In the genomic region with DNA sequence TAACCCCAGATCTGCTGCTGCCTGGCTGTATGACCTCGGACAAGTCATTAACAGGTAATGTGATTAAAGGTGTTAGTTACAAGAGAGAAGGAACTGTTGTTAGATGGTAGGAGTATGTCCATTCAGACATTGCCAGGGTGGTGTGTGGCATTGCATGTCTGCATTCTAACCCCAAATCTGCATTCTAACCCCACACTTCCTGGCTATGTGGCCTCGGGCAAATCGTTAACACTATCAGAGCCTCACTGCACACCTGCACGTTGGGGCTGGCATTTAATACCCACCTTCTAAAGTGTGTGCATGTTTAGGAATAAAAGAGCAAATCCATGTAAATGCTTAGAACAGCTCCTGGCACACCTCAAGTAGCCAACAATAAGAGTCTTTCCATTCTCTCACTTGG, we compare ENCODE assay signal across 18 cellular contexts. TPM values are rescaled to one million over a fixed set of nuclear protein-coding genes. Genes with fewer than 3 reads are reported as not detected.
DNase-seq lines count a peak whose midpoint lies in the region; ATAC-seq and TF ChIP-seq lines count a peak whose summit lies in the region.
"Had no signal": no experiment of that assay in that cellular context is flagged by ENCODE, and none has a peak within 500 bp of the region (broad histone marks: within the 10 kb centered on the region; RNA-seq: fewer than 3 reads in every experiment).

No MANE protein-coding gene starts in this region.

- TF ChIP-seq CTCF in Loucy (conservative IDR thresholded peaks at IDR 0.05; ENCODE audit: low read length) = no peak

- H3K79me2 ChIP-seq in Loucy (ENCODE audit: insufficient read depth, low read length) = peaks cover 100% of the 10 kb centered on the region

- H3K4me3 Mint-ChIP-seq in activated CD4-positive, alpha-beta T cell treated with anti-CD3 and anti-CD28 coated beads, Interleukin-2, amount 10 ng/mL, durations not matched to agents 24 days and 14 days = peak overlapping the region; percentile 3
- H3K4me3 Mint-ChIP-seq in CD4-positive, CD25-positive, alpha-beta regulatory T cell = peak overlapping the region in 3 of 4 donors; percentile 1 to 57 (median 34)
- peak overlapping the region; percentile 41 for H3K4me3 Mint-ChIP-seq in natural killer cell treated with Interleukin-12 subunit alpha and Interleukin-12 subunit beta and Interleukin-15 and Interleukin-18, amount 100 ng/mL, for 72 hours

- peaks cover 66% of the 10 kb centered on the region for H3K4me1 Mint-ChIP-seq in activated CD4-positive, alpha-beta T cell treated with anti-CD3 and anti-CD28 coated beads, Interleukin-2, amount 10 ng/mL, durations not matched to agents 24 days and 14 days
- H3K4me1 Mint-ChIP-seq in CD4-positive, CD25-positive, alpha-beta regulatory T cell = peaks cover 37 to 100% (median 87%) of the 10 kb centered on the region in 4 donors
- H3K4me1 Mint-ChIP-seq in natural killer cell treated with Interleukin-12 subunit alpha and Interleukin-12 subunit beta and Interleukin-15 and Interleukin-18, amount 100 ng/mL, for 72 hours (ENCODE audit: low read depth in 2 of 2) = peaks cover 87 to 88% of the 10 kb centered on the region in 2 donors

- H3K27me3 ChIP-seq in CD4-positive, CD25-positive, alpha-beta regulatory T cell (ENCODE audit: control insufficient read depth, insufficient read depth, low read length) = no peaks in the 10 kb centered on the region
- H3K27me3 ChIP-seq in Loucy (ENCODE audit: insufficient read depth, low read length, poor library complexity, severe bottlenecking) = no peaks in the 10 kb centered on the region

- ATAC-seq in CD4-positive, CD25-positive, alpha-beta regulatory T cell (ENCODE audit: low read depth in 2 of 2) = no peak
- ATAC-seq in natural killer cell treated with Interleukin-12 subunit alpha and Interleukin-12 subunit beta and Interleukin-15 and Interleukin-18, amount 100 ng/mL, for 72 hours = no peak
- no peak for ATAC-seq in HG02885 (IDR thresholded peaks at IDR 0.05; ENCODE audit: poor library complexity, unreplicated experiment)

- DNase-seq in activated CD4-positive, alpha-beta T cell treated with anti-CD3 and anti-CD28 coated beads, Interleukin-2, amount 10 ng/mL, durations not matched to agents 24 days and 14 days = no peak
- DNase-seq in activated CD4-positive, alpha-beta T cell treated with anti-CD3 and anti-CD28 coated beads, Interleukin-2, amount 50 U/mL, for 1 hour = no peak
- DNase-seq in CD4-positive, CD25-positive, alpha-beta regulatory T cell = peak in 1 of 3 donors; percentile 38
- DNase-seq in natural killer cell treated with Interleukin-12 subunit alpha and Interleukin-12 subunit beta and Interleukin-15 and Interleukin-18, amount 100 ng/mL, for 72 hours (ENCODE audit: low spot score) = no peak
- DNase-seq in putamen (ENCODE audit: low spot score) (no peak), COLO829 (ENCODE audit: low spot score) (no peak)
- DNase-seq: 8988T, Caco-2, MV-4-11, NCI-H1417 treated with DMSO at 0.1 percent for 48 hours, NCI-H2029, NCI-H446 treated with DMSO at 0.1 percent for 48 hours had no signal

- H3K4me3 ChIP-seq in CD4-positive, CD25-positive, alpha-beta regulatory T cell (ENCODE audit: low read depth, low read length) = peak overlapping the region; percentile 27
- H3K4me3 ChIP-seq in Loucy (ENCODE audit: low read length, poor library complexity, severe bottlenecking) = no peak overlapping the region
- H3K4me3 ChIP-seq: HAP-1 had no signal

- no peaks in the 10 kb centered on the region for H3K27me3 Mint-ChIP-seq in activated CD4-positive, alpha-beta T cell treated with anti-CD3 and anti-CD28 coated beads, Interleukin-2, amount 10 ng/mL, durations not matched to agents 24 days and 14 days
- H3K27me3 Mint-ChIP-seq in CD4-positive, CD25-positive, alpha-beta regulatory T cell = no peaks in the 10 kb centered on the region
- H3K27me3 Mint-ChIP-seq in natural killer cell treated with Interleukin-12 subunit alpha and Interleukin-12 subunit beta and Interleukin-15 and Interleukin-18, amount 100 ng/mL, for 72 hours = no peaks in the 10 kb centered on the region

- intact Hi-C loops in activated CD4-positive, alpha-beta T cell treated with anti-CD3 and anti-CD28 coated beads, Interleukin-2, amount 10 ng/mL, durations not matched to agents 24 days and 14 days (cut with micrococcal nuclease) = no loop called here

- no peaks in the 10 kb centered on the region for H3K9me3 ChIP-seq in CD4-positive, CD25-positive, alpha-beta regulatory T cell (ENCODE audit: control insufficient read depth in 2 of 2, low read length in 2 of 2)
- no peaks in the 10 kb centered on the region for H3K9me3 ChIP-seq in Loucy (ENCODE audit: insufficient read depth, low read depth, low read length)
- H3K9me3 ChIP-seq: Caco-2, HAP-1 had no signal

- H3K9ac ChIP-seq in Loucy (ENCODE audit: low read depth, low read length, poor library complexity, severe bottlenecking) = peak overlapping the region; percentile 2

- H3K36me3 ChIP-seq in CD4-positive, CD25-positive, alpha-beta regulatory T cell (ENCODE audit: control insufficient read depth, insufficient read depth, low read length) = peaks cover 8% of the 10 kb centered on the region
- peaks cover 67% of the 10 kb centered on the region; the same call in 1 of the 2 replicates for H3K36me3 ChIP-seq in Loucy (ENCODE audit: insufficient read depth, low read length)
- H3K36me3 ChIP-seq: HAP-1 had no signal

- H3K27ac ChIP-seq in CD4-positive, CD25-positive, alpha-beta regulatory T cell (ENCODE audit: insufficient read depth, low read length, poor library complexity, severe bottlenecking) = no peak overlapping the region
- H3K27ac ChIP-seq: HL-60, RWPE1 had no signal

- H2AFZ ChIP-seq in Loucy (ENCODE audit: low read length) = no peak overlapping the region

- H3K9me3 Mint-ChIP-seq in activated CD4-positive, alpha-beta T cell treated with anti-CD3 and anti-CD28 coated beads, Interleukin-2, amount 10 ng/mL, durations not matched to agents 24 days and 14 days = no peaks in the 10 kb centered on the region
- H3K9me3 Mint-ChIP-seq in CD4-positive, CD25-positive, alpha-beta regulatory T cell = no peaks in the 10 kb centered on the region
- H3K9me3 Mint-ChIP-seq in natural killer cell treated with Interleukin-12 subunit alpha and Interleukin-12 subunit beta and Interleukin-15 and Interleukin-18, amount 100 ng/mL, for 72 hours = no peaks in the 10 kb centered on the region
- H3K9me3 Mint-ChIP-seq: IgD-negative memory B cell had no signal

- peaks cover 88% of the 10 kb centered on the region for H3K4me1 ChIP-seq in CD4-positive, CD25-positive, alpha-beta regulatory T cell (ENCODE audit: control insufficient read depth, insufficient read depth, low read length, poor library complexity, severe bottlenecking)
- peaks cover 96% of the 10 kb centered on the region for H3K4me1 ChIP-seq in Loucy (ENCODE audit: insufficient read depth, low read length, poor library complexity, severe bottlenecking)
- H3K4me1 ChIP-seq: Caco-2 had no signal

- H3K36me3 Mint-ChIP-seq in activated CD4-positive, alpha-beta T cell treated with anti-CD3 and anti-CD28 coated beads, Interleukin-2, amount 10 ng/mL, durations not matched to agents 24 days and 14 days (ENCODE audit: low read depth) = peaks cover 25% of the 10 kb centered on the region
- H3K36me3 Mint-ChIP-seq in CD4-positive, CD25-positive, alpha-beta regulatory T cell = peaks cover 21% of the 10 kb centered on the region
- peaks cover 13% of the 10 kb centered on the region for H3K36me3 Mint-ChIP-seq in natural killer cell treated with Interleukin-12 subunit alpha and Interleukin-12 subunit beta and Interleukin-15 and Interleukin-18, amount 100 ng/mL, for 72 hours

- no peak overlapping the region for H3K27ac Mint-ChIP-seq in activated CD4-positive, alpha-beta T cell treated with anti-CD3 and anti-CD28 coated beads, Interleukin-2, amount 10 ng/mL, durations not matched to agents 24 days and 14 days
- peak overlapping the region; percentile 66 to 98 (median 91) for H3K27ac Mint-ChIP-seq in CD4-positive, CD25-positive, alpha-beta regulatory T cell
- peak overlapping the region; percentile 5 to 72 for H3K27ac Mint-ChIP-seq in natural killer cell treated with Interleukin-12 subunit alpha and Interleukin-12 subunit beta and Interleukin-15 and Interleukin-18, amount 100 ng/mL, for 72 hours

- peak overlapping the region; percentile 32 for H3K4me2 ChIP-seq in Loucy (ENCODE audit: low read depth, low read length, poor library complexity, severe bottlenecking)

- peaks cover 5% of the 10 kb centered on the region; the same call in 1 of the 2 replicates for H3F3A ChIP-seq in Loucy (ENCODE audit: low read depth)

- no peaks in the 10 kb centered on the region for H3K9me2 ChIP-seq in Loucy (replicated peaks; ENCODE audit: low read depth, low read length)

- H4K20me1 ChIP-seq in Loucy (ENCODE audit: insufficient read depth, low read length, poor library complexity, severe bottlenecking) = peaks cover 100% of the 10 kb centered on the region

RNA-seq across cellular contexts. Expression of a gene that starts 46.4 kb away (rescaled TPM):
- total RNA-seq in activated CD4-positive, alpha-beta T cell treated with anti-CD3 and anti-CD28 coated beads, Interleukin-2, amount 10 ng/mL, durations not matched to agents 24 days and 14 days = 44.9 and 46.2 TPM in 2 replicates
- total RNA-seq in CD4-positive, CD25-positive, alpha-beta regulatory T cell = 192 TPM
- 100 to 1,000 TPM in 2 of 4 donors, 10 to 100 TPM in 2; 70.2 to 114 (median 99.5) TPM for polyA plus RNA-seq in CD4-positive, CD25-positive, alpha-beta regulatory T cell
- total RNA-seq in natural killer cell treated with Interleukin-12 subunit alpha and Interleukin-12 subunit beta and Interleukin-15 and Interleukin-18, amount 100 ng/mL, for 72 hours = 100 to 1,000 TPM; 195 to 374 TPM
